24 cellular contexts compared by ENCODE assay signal in genomic region chr16:17647879-17648649, GRCh38.
"Had no signal": no experiment of that assay in that cellular context is flagged by ENCODE, and none has a peak within 500 bp of the region (broad histone marks: within the 10 kb centered on the region; RNA-seq: fewer than 3 reads in every experiment).

No MANE protein-coding gene starts in this region.

- H3K27me3 ChIP-seq: cardiac muscle cell, foreskin keratinocyte, hepatocyte, thyroid gland, upper lobe of right lung had no signal

- H3K4me3 Mint-ChIP-seq: activated CD4-positive, alpha-beta T cell treated with anti-CD3 and anti-CD28 coated beads, Interleukin-2, amount 10 ng/mL, durations not matched to agents 7 days and 5 days; activated CD8-positive, alpha-beta T cell treated with anti-CD3 and anti-CD28 coated beads for 36 hours; activated naive CD8-positive, alpha-beta T cell treated with anti-CD3 and anti-CD28 coated beads, Interleukin-2, amount 50 U/mL, for 24 hours; activated T-helper 1 cell treated with anti-CD3 and anti-CD28 coated beads, Interleukin-12 subunit alpha, Interleukin-12 subunit beta, Interleukin-2, Interleukin-4 antibody, amounts not matched to agents 30 ng/mL and 10 ng/mL and 1 ng/mL, durations not matched to agents 14 hours and 24 hours and 36 hours; immature natural killer cell; naive thymus-derived CD4-positive, alpha-beta T cell; T-helper 2 cell treated with Interferon-gamma antibody and Interleukin-4, amounts not matched to agents 5 μg/mL and 100 μg/mL, for 36 hours had no signal

- H3K27ac Mint-ChIP-seq: activated CD4-positive, alpha-beta T cell treated with anti-CD3 and anti-CD28 coated beads, Interleukin-2, amount 10 ng/mL, durations not matched to agents 7 days and 5 days; activated CD8-positive, alpha-beta T cell treated with anti-CD3 and anti-CD28 coated beads for 36 hours; activated naive CD8-positive, alpha-beta T cell treated with anti-CD3 and anti-CD28 coated beads, Interleukin-2, amount 50 U/mL, for 24 hours; activated T-helper 1 cell treated with anti-CD3 and anti-CD28 coated beads, Interleukin-12 subunit alpha, Interleukin-12 subunit beta, Interleukin-2, Interleukin-4 antibody, amounts not matched to agents 30 ng/mL and 10 ng/mL and 1 ng/mL, durations not matched to agents 14 hours and 24 hours and 36 hours; immature natural killer cell; T-helper 2 cell treated with Interferon-gamma antibody and Interleukin-4, amounts not matched to agents 5 μg/mL and 100 μg/mL, for 36 hours had no signal

- H2AFZ ChIP-seq: hepatocyte had no signal

- H3K9me3 ChIP-seq: thyroid gland, upper lobe of right lung had no signal

- DNase-seq: activated CD4-positive, alpha-beta T cell treated with anti-CD3 and anti-CD28 coated beads, Interleukin-2, amount 10 ng/mL, durations not matched to agents 7 days and 5 days; activated CD4-positive, CD25-positive, alpha-beta regulatory T cell treated with anti-CD3 and anti-CD28 coated beads, Interleukin-2, amount 50 U/mL, for 72 hours; activated CD8-positive, alpha-beta T cell treated with anti-CD3 and anti-CD28 coated beads for 36 hours; activated gamma-delta T cell; activated naive CD4-positive, alpha-beta T cell treated with anti-CD3 and anti-CD28 coated beads, Interleukin-2, amount 50 U/mL, for 16 hours; activated naive CD8-positive, alpha-beta T cell treated with anti-CD3 and anti-CD28 coated beads, Interleukin-2, amount 50 U/mL, for 24 hours; foreskin keratinocyte; immature natural killer cell; left lung; naive thymus-derived CD4-positive, alpha-beta T cell; retina; spleen; stimulated activated CD4-positive, alpha-beta T cell treated with anti-CD3 and anti-CD28 coated beads, Interleukin-4, amount 100 ng/mL, for 4 hours; stimulated activated naive CD8-positive, alpha-beta T cell treated with anti-CD3 and anti-CD28 coated beads, Interleukin-15, Interleukin-2, amounts not matched to agents 100 U/mL and 50 U/mL, for 24 hours; substantia nigra; thyroid gland; upper lobe of right lung; WERI-Rb-1 had no signal

- H3K79me2 ChIP-seq: hepatocyte had no signal

- H3K4me2 ChIP-seq: hepatocyte had no signal

- H3K9me3 Mint-ChIP-seq: activated CD4-positive, alpha-beta T cell treated with anti-CD3 and anti-CD28 coated beads, Interleukin-2, amount 10 ng/mL, durations not matched to agents 7 days and 5 days; activated naive CD8-positive, alpha-beta T cell treated with anti-CD3 and anti-CD28 coated beads, Interleukin-2, amount 50 U/mL, for 24 hours; T-helper 2 cell treated with Interferon-gamma antibody and Interleukin-4, amounts not matched to agents 5 μg/mL and 100 μg/mL, for 36 hours had no signal

- H3K36me3 ChIP-seq: cardiac muscle cell, left lung, spleen, thyroid gland, upper lobe of right lung, WERI-Rb-1 had no signal

- H3K4me3 ChIP-seq: cardiac muscle cell, hepatocyte, left lung, lung, spleen, thyroid gland, upper lobe of right lung had no signal

- H3K4me1 ChIP-seq: foreskin keratinocyte, left lung, spleen, thyroid gland, upper lobe of right lung had no signal

- H3K27me3 Mint-ChIP-seq: activated CD4-positive, alpha-beta T cell treated with anti-CD3 and anti-CD28 coated beads, Interleukin-2, amount 10 ng/mL, durations not matched to agents 7 days and 5 days had no signal

- H3K4me1 Mint-ChIP-seq: activated CD4-positive, alpha-beta T cell treated with anti-CD3 and anti-CD28 coated beads, Interleukin-2, amount 10 ng/mL, durations not matched to agents 7 days and 5 days; activated naive CD8-positive, alpha-beta T cell treated with anti-CD3 and anti-CD28 coated beads, Interleukin-2, amount 50 U/mL, for 24 hours; immature natural killer cell; naive thymus-derived CD4-positive, alpha-beta T cell had no signal

- H3K27ac ChIP-seq: cardiac muscle cell, epithelial cell of prostate, foreskin keratinocyte, hepatocyte, left lung, spleen, thyroid gland, upper lobe of right lung, WERI-Rb-1 had no signal
